19 cellular contexts compared by ENCODE assay signal in genomic region chr7:39027491-39027890, GRCh38. TPM values are rescaled to one million over a fixed set of nuclear protein-coding genes. Genes with fewer than 3 reads are reported as not detected.
DNase-seq lines count a peak whose midpoint lies in the region; ATAC-seq, FAIRE-seq and TF ChIP-seq lines count a peak whose summit lies in the region.
"Had no signal": no experiment of that assay in that cellular context is flagged by ENCODE, and none has a peak within 500 bp of the region (broad histone marks: within the 10 kb centered on the region; RNA-seq: fewer than 3 reads in every experiment).

No MANE protein-coding gene starts in this region.

- TF ChIP-seq POLR2A in K562 (conservative IDR thresholded peaks at IDR 0.05) = no peak

- no peak overlapping the region for H2BK12ac ChIP-seq in mesenchymal stem cell (ENCODE audit: low read length in 2 of 2)

- no peak for TF ChIP-seq EP300 in K562 (IDR thresholded peaks at IDR 0.05; ENCODE audit: low read length)

- no peak overlapping the region for H4K91ac ChIP-seq in mesenchymal stem cell (ENCODE audit: low read length)

- H3K4me3 ChIP-seq in K562 (no peak overlapping the region), mesenchymal stem cell (ENCODE audit: insufficient read depth in 1 of 2, low read depth in 1 of 2, low read length in 2 of 2) (no peak overlapping the region)
- H3K4me3 ChIP-seq: GM23248 had no signal

- H3K79me1 ChIP-seq in mesenchymal stem cell (replicated peaks; ENCODE audit: low read length, poor library complexity, severe bottlenecking) = no peaks in the 10 kb centered on the region

- no peaks in the 10 kb centered on the region for H3K79me2 ChIP-seq in K562 (ENCODE audit: control insufficient read depth, insufficient read depth, low read length)

- H3K4me2 ChIP-seq in K562 (ENCODE audit: insufficient read depth, low read length) (no peak overlapping the region), mesenchymal stem cell (ENCODE audit: low read length, poor library complexity, severe bottlenecking) (peak overlapping the region; percentile 58)

- no peak overlapping the region for H3K4me3 Mint-ChIP-seq in activated naive CD8-positive, alpha-beta T cell treated with anti-CD3 and anti-CD28 coated beads, Interleukin-2, amount 50 U/mL, for 24 hours
- H3K4me3 Mint-ChIP-seq: H9, HFFc6 had no signal

- H3K27me3 ChIP-seq in K562 (ENCODE audit: control insufficient read depth in 2 of 2, insufficient read depth in 2 of 2, low read length in 2 of 2) (peaks cover 3 to 4% of the 10 kb centered on the region in 2 experiments; a peak in 2 of 5 replicates), mesenchymal stem cell (ENCODE audit: control insufficient read depth in 1 of 2, insufficient read depth in 1 of 2, low read length in 2 of 2) (no peaks in the 10 kb centered on the region)
- H3K27me3 ChIP-seq: BE2C had no signal

- CTCF ChIA-PET in K562 (lab: Yijun Ruan, JAX; ENCODE audit: low intra/inter-chr PET ratio) = no interaction called here

- no peaks in the 10 kb centered on the region for H3K36me3 Mint-ChIP-seq in activated naive CD8-positive, alpha-beta T cell treated with anti-CD3 and anti-CD28 coated beads, Interleukin-2, amount 50 U/mL, for 24 hours (ENCODE audit: low read depth)

- H3K27ac ChIP-seq in K562 (ENCODE audit: extremely low read depth, low read depth, low read length) = no peak overlapping the region
- no peak overlapping the region for H3K27ac ChIP-seq in mesenchymal stem cell (ENCODE audit: low read length, poor library complexity, severe bottlenecking)
- H3K27ac ChIP-seq: GM23248 had no signal

- DNase-seq in NCI-H2227 (lab: John Stamatoyannopoulos, UW; ENCODE audit: unreplicated experiment) (peak; percentile 6), NCI-H2227 treated with DMSO at 0.1 percent for 48 hours (lab: John Stamatoyannopoulos, UW) (no peak), NCI-H226 (peak; percentile 20), K562 (ENCODE audit: extremely low read depth in 1 of 4, low spot score in 3 of 4) (no peak), mesenchymal stem cell (no peak), DMS 273 treated with DMSO at 0.1 percent for 48 hours (lab: John Stamatoyannopoulos, UW) (no peak), DMS114 treated with DMSO at 0.1 percent for 48 hours (lab: John Stamatoyannopoulos, UW; ENCODE audit: unreplicated experiment) (no peak)
- DNase-seq in activated naive CD8-positive, alpha-beta T cell treated with anti-CD3 and anti-CD28 coated beads, Interleukin-2, amount 50 U/mL, for 24 hours = no peak
- DNase-seq: BE2C, GM23248, H9, HFFc6, KG1, NCI-H1105 treated with DMSO at 0.1 percent for 48 hours, NCI-H1694, NCI-H2081, NCI-H82 had no signal

- H2AK5ac ChIP-seq in mesenchymal stem cell (ENCODE audit: low read length, severe bottlenecking) = no peak overlapping the region

- no peak for ATAC-seq in K562
- ATAC-seq in activated naive CD8-positive, alpha-beta T cell treated with anti-CD3 and anti-CD28 coated beads, Interleukin-2, amount 50 U/mL, for 24 hours = no peak
- ATAC-seq: Panc1 had no signal

- no TSS peak for BruUV-seq in K562 (replicated peaks; lab: Mats Ljungman, UMichigan)

- H3K9me3 Mint-ChIP-seq in activated naive CD8-positive, alpha-beta T cell treated with anti-CD3 and anti-CD28 coated beads, Interleukin-2, amount 50 U/mL, for 24 hours = peaks cover 9% of the 10 kb centered on the region

- H3K9me1 ChIP-seq in K562 (ENCODE audit: control insufficient read depth, insufficient read depth, low read length) = peaks cover 3% of the 10 kb centered on the region

- H3K27me3 Mint-ChIP-seq in activated naive CD8-positive, alpha-beta T cell treated with anti-CD3 and anti-CD28 coated beads, Interleukin-2, amount 50 U/mL, for 24 hours = peaks cover 4% of the 10 kb centered on the region

- no peak for TF ChIP-seq CTCF in K562 (IDR thresholded peaks at IDR 0.05 in 2 of 3, conservative IDR thresholded peaks at IDR 0.05 in 1 of 3; ENCODE audit: insufficient read depth in 2 of 3, low read depth in 1 of 3, low read length in 3 of 3)

- H2BK15ac ChIP-seq in mesenchymal stem cell (ENCODE audit: low read depth, poor library complexity, severe bottlenecking) = no peak overlapping the region

- no peak overlapping the region for H3K14ac ChIP-seq in mesenchymal stem cell (ENCODE audit: low read length in 2 of 2)

- WGBS in K562 (ENCODE audit: insufficient coverage, low coverage, missing lambda C conversion rate) = 2% methylated on average over 4 of the region's 4 CpGs
- 66% methylated on average over 2 of the region's 4 CpGs for WGBS in mesenchymal stem cell

- H3K18ac ChIP-seq in mesenchymal stem cell (ENCODE audit: low read depth in 1 of 2, low read length in 2 of 2) = no peak overlapping the region

- in situ Hi-C loops in K562 (cut with MboI) = no loop called here

- H3K9ac ChIP-seq in K562 (ENCODE audit: insufficient read depth in 1 of 2, low read depth in 2 of 2, low read length in 2 of 2) (no peak overlapping the region), mesenchymal stem cell (ENCODE audit: low read length) (no peak overlapping the region)
- H3K9ac ChIP-seq: GM23248 had no signal

- no peak for FAIRE-seq in K562 (lab: Jason Lieb, UNC)
- FAIRE-seq: GM12891 had no signal

- no peak overlapping the region for H3K4ac ChIP-seq in mesenchymal stem cell (ENCODE audit: low read depth in 1 of 2, low read length in 2 of 2)

- no peak overlapping the region for H2AFZ ChIP-seq in K562 (ENCODE audit: low read depth, low read length)
- H2AFZ ChIP-seq in mesenchymal stem cell (ENCODE audit: low read depth, low read length) = no peak overlapping the region
- H2AFZ ChIP-seq: GM23248 had no signal

- no peaks in the 10 kb centered on the region for H3K4me1 Mint-ChIP-seq in activated naive CD8-positive, alpha-beta T cell treated with anti-CD3 and anti-CD28 coated beads, Interleukin-2, amount 50 U/mL, for 24 hours

- H3K9me3 ChIP-seq in K562 (replicated peaks; ENCODE audit: control insufficient read depth, insufficient read depth, low read depth, low read length) = peaks cover 3% of the 10 kb centered on the region; the same call in 1 of the 2 replicates
- peaks cover 4% of the 10 kb centered on the region for H3K9me3 ChIP-seq in mesenchymal stem cell (ENCODE audit: control insufficient read depth, low read length)
- H3K9me3 ChIP-seq: BE2C had no signal

- POLR2A ChIA-PET in K562 (lab: Yijun Ruan, JAX) = no interaction called here

- H3K36me3 ChIP-seq in K562 (ENCODE audit: control insufficient read depth, insufficient read depth, low read length) (no peaks in the 10 kb centered on the region), mesenchymal stem cell (ENCODE audit: control insufficient read depth in 1 of 2, insufficient read depth in 2 of 2, low read depth in 1 of 2, low read length in 2 of 2) (no peaks in the 10 kb centered on the region)
- H3K36me3 ChIP-seq: BE2C had no signal

- H4K8ac ChIP-seq in mesenchymal stem cell (ENCODE audit: low read length) = no peak overlapping the region

- H2BK5ac ChIP-seq in mesenchymal stem cell (ENCODE audit: low read depth, low read length, poor library complexity, severe bottlenecking) = no peak overlapping the region

- TF ChIP-seq RAD21 in K562 (CRISPR knock-in tag; conservative IDR thresholded peaks at IDR 0.05 in 1 of 2, IDR thresholded peaks at IDR 0.05 in 1 of 2) = no peak

- intact Hi-C loops in K562 (cut with micrococcal nuclease) = no loop called here

- H2BK120ac ChIP-seq in mesenchymal stem cell (ENCODE audit: low read depth, low read length) = no peak overlapping the region

- no peaks in the 10 kb centered on the region for H3K4me1 ChIP-seq in K562 (replicated peaks in 1 of 2; ENCODE audit: control insufficient read depth in 2 of 2, insufficient read depth in 2 of 2, low read length in 2 of 2)
- no peaks in the 10 kb centered on the region for H3K4me1 ChIP-seq in mesenchymal stem cell (ENCODE audit: control insufficient read depth, insufficient read depth, low read depth, low read length)
- H3K4me1 ChIP-seq: BE2C had no signal

- no peak overlapping the region for H3K23ac ChIP-seq in mesenchymal stem cell (ENCODE audit: low read length in 2 of 2)

- H4K20me1 ChIP-seq in K562 (replicated peaks; ENCODE audit: control insufficient read depth, insufficient read depth, low read length) = no peaks in the 10 kb centered on the region

- H3K27ac Mint-ChIP-seq in activated naive CD8-positive, alpha-beta T cell treated with anti-CD3 and anti-CD28 coated beads, Interleukin-2, amount 50 U/mL, for 24 hours = no peak overlapping the region
- H3K27ac Mint-ChIP-seq: H9, HFFc6 had no signal

TF ChIP-seq in K562, 482 proteins besides CTCF, POLR2A, EP300 and RAD21 (continues in another document):
- TF ChIP-seq MCM5 (IDR thresholded peaks at IDR 0.05; ENCODE audit: low read depth) (no peak), IFI16 (CRISPR knock-in tag; IDR thresholded peaks at IDR 0.05) (no peak), ZNF124 (CRISPR knock-in tag; IDR thresholded peaks at IDR 0.05) (no peak), CBFA2T3 (IDR thresholded peaks at IDR 0.05) (no peak)

RNA-seq across cellular contexts. Expression of gene POU6F2, which starts 49.8 kb away (rescaled TPM):
- 6.6 and 9.6 TPM in 2 replicates for total RNA-seq in K562 (2011; cell fraction: chromatin; rRNA removed; ENCODE audit: low replicate concordance)
- 6.8 and 9.5 TPM in 2 replicates for total RNA-seq in K562 (2011; cell fraction: nucleolus; rRNA removed)
- 9.7 and 14.0 TPM in 2 replicates for total RNA-seq in K562 (2011; cell fraction: nucleoplasm; rRNA removed)
- total RNA-seq in K562 (2014; rRNA removed) (0.64 and 0.82 TPM in 2 replicates), K562 (2014; rRNA removed; fragmentation: Illumina TruSeq; extraction: Trizol) (0.80 and 0.98 TPM in 2 replicates), K562 (2015; rRNA removed; fragmentation: Illumina TruSeq; extraction: Trizol) (0.87 and 1.1 TPM in 2 replicates), K562 (2021) (1.5 and 2.5 TPM in 2 replicates)
- polyA plus RNA-seq in K562 (2011; rRNA removed) (0.91 and 0.96 TPM in 2 replicates), K562 (2014; fragmentation: Illumina TruSeq; extraction: Trizol) (1.0 and 1.1 TPM in 2 replicates), K562 (2014; fragmentation: Nextera tagmentation; extraction: Ambion mirVana) (under 1 TPM; 0.29 to 0.35 TPM), K562 (2014; rRNA removed) (0.70 and 1.9 TPM in 2 replicates)
- polyA plus RNA-seq in K562 (2011; cell fraction: cytosol; rRNA removed) = 0.72 and 1.6 TPM in 2 replicates
- polyA plus RNA-seq in K562 (2011; cell fraction: nucleus; rRNA removed) = 2.0 and 4.5 TPM in 2 replicates
- polyA plus RNA-seq in K562 (2012) = 1.7 and 2.5 TPM in 2 replicates
- polyA minus RNA-seq in K562 (2011; rRNA and poly(A)+ RNA removed) = 1.9 and 3.5 TPM in 2 replicates
- polyA minus RNA-seq in K562 (2011; cell fraction: cytosol; rRNA and poly(A)+ RNA removed) = 0.64 and 1.0 TPM in 2 replicates
- polyA minus RNA-seq in K562 (2011; cell fraction: nucleus; rRNA and poly(A)+ RNA removed) = 12.8 and 14.4 TPM in 2 replicates
- 0.39 TPM for polyA plus RNA-seq in mesenchymal stem cell (2013, experiment 1 of 2)
- polyA plus RNA-seq in mesenchymal stem cell (2013, experiment 2 of 2) = 0.45 TPM
- total RNA-seq: GM23248, HFFc6 had no signal
- polyA plus RNA-seq: GM23248 had no signal

Comparison
In these comparisons a context has a peak if more than half of its experiments do, and no peak if none do; other contexts are left out.
1. DNase-seq: peak in NCI-H2227 (single experiment) and NCI-H226 (single experiment); none in NCI-H2227 treated with DMSO at 0.1 percent for 48 hours (single experiment), K562 (0 of 4), mesenchymal stem cell (single experiment), DMS 273 treated with DMSO at 0.1 percent for 48 hours (single experiment), activated naive CD8-positive, alpha-beta T cell treated with anti-CD3 and anti-CD28 coated beads, Interleukin-2, amount 50 U/mL, for 24 hours (single experiment) and DMS114 treated with DMSO at 0.1 percent for 48 hours (single experiment).